ENCODE assay signal across 8 cellular contexts in the genomic region with DNA sequence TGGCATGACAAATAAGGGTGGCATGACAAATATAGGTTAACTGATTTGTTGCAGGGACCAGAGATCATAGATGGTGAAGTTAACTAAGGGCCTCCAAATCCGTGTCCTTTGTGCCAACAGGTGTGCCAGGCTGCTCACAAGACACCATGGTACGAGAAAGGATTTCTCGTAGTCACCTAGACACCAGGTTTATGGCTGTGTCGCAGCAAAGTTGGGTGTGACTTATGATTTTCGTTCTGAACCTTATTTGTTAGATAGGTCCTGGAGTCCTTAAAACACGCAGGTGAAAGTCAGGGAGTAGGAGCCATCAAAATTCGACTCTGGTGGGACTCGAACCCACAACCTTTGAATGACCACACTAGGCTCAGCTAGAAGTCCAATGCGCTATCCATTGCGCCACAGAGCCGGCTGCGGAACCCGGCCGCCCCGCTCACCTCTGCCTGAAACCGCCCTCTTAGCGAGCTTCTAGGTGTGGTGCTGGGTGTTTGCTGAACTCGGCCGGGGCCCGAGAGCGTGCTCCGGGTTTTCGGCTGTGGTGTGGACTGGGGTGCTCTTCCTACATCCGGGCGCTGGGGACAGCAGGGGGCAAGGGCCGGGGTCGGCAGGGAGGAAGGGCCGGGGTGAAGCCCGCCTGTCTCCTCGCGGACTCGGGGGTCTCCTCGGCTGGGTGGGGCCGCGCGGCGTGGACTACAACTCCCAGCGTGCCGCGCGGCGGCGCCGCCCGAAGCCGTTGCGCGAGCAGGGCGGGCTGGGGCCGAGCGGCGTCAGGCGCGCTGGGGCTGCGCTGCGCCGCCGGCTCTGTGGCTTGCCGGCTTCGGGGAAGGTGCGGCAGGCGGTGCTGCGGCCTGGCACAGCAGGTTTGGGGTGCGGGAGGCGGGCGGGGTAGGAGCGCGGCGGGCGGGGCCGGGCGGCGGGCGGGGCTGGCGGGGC. TPM values are rescaled to one million over a fixed set of nuclear protein-coding genes. Genes with fewer than 3 reads are reported as not detected.
DNase-seq lines count a peak whose midpoint lies in the region; ATAC-seq and TF ChIP-seq lines count a peak whose summit lies in the region.

TSS of gene SLC27A4 (plus strand) at position 767 of the 930 bp plus-strand sequence. CDS start 2,606 bp downstream, outside the sequence.

- no peaks in the 10 kb centered on the region for H3K4me1 ChIP-seq in RWPE2 (ENCODE audit: insufficient read depth, poor library complexity, severe bottlenecking)

- no peaks in the 10 kb centered on the region for H3K27me3 ChIP-seq in RWPE2 (ENCODE audit: insufficient read depth, poor library complexity, severe bottlenecking)

- no peaks in the 10 kb centered on the region for H3K9me3 Mint-ChIP-seq in IgD-negative memory B cell
- H3K9me3 Mint-ChIP-seq in nephron = no peaks in the 10 kb centered on the region
- H3K9me3 Mint-ChIP-seq in stimulated activated naive CD8-positive, alpha-beta T cell treated with anti-CD3 and anti-CD28 coated beads, Interleukin-15, amount 100 ng/mL, for 72 hours = no peaks in the 10 kb centered on the region

- no peaks in the 10 kb centered on the region for H3K9me3 ChIP-seq in RWPE2 (ENCODE audit: severe bottlenecking)

- TF ChIP-seq CTCF in RWPE2 (IDR thresholded peaks at IDR 0.05; ENCODE audit: poor library complexity, severe bottlenecking) (no peak), fibroblast of the aortic adventitia (IDR thresholded peaks at IDR 0.05; ENCODE audit: insufficient read depth, low read length) (no peak), nephron (IDR thresholded peaks at IDR 0.05; ENCODE audit: unreplicated experiment in 3 of 3) (no peak)

- H3K4me1 Mint-ChIP-seq in IgD-negative memory B cell (peaks cover 4 to 9% (median 8%) of the 10 kb centered on the region in 3 donors), nephron (peaks cover 6% of the 10 kb centered on the region)
- peaks cover 15% of the 10 kb centered on the region for H3K4me1 Mint-ChIP-seq in stimulated activated naive CD8-positive, alpha-beta T cell treated with anti-CD3 and anti-CD28 coated beads, Interleukin-15, amount 100 ng/mL, for 72 hours

- peaks cover 18% of the 10 kb centered on the region for H3K36me3 ChIP-seq in RWPE2 (ENCODE audit: low read depth)

- H3K4me3 ChIP-seq in RWPE2 (ENCODE audit: severe bottlenecking) (peak within 1 kb of the TSS; percentile 65), fibroblast of the aortic adventitia (ENCODE audit: low read depth, low read length) (peak within 1 kb of the TSS; percentile 80)

- peaks cover 3% of the 10 kb centered on the region for H3K36me3 Mint-ChIP-seq in IgD-negative memory B cell
- peaks cover 13% of the 10 kb centered on the region for H3K36me3 Mint-ChIP-seq in nephron (ENCODE audit: low read depth)

- H3K27ac Mint-ChIP-seq in IgD-negative memory B cell (peak within 1 kb of the TSS; percentile 83 to 93 (median 92)), nephron (peak within 1 kb of the TSS; percentile 60 to 86 (median 72))
- peak within 1 kb of the TSS; percentile 80 to 97 for H3K27ac Mint-ChIP-seq in stimulated activated naive CD8-positive, alpha-beta T cell treated with anti-CD3 and anti-CD28 coated beads, Interleukin-15, amount 100 ng/mL, for 72 hours

- DNase-seq in D341Med (ENCODE audit: low spot score) (peak; percentile 96), RWPE2 (ENCODE audit: low spot score) (peak; percentile 88), fibroblast of the aortic adventitia (ENCODE audit: low read depth) (peak; percentile 60)
- peak; percentile 72 for DNase-seq in activated T-helper 9 cell treated with anti-CD3 and anti-CD28 coated beads, Interleukin-2, amount 50 U/mL, for 16 hours (ENCODE audit: low read depth)
- DNase-seq in stimulated activated naive CD8-positive, alpha-beta T cell treated with anti-CD3 and anti-CD28 coated beads, Interleukin-15, amount 100 ng/mL, for 72 hours = peak; percentile 81 to 83

- H3K4me3 Mint-ChIP-seq in IgD-negative memory B cell = peak within 1 kb of the TSS; percentile 91 to 98 (median 94)
- peak within 1 kb of the TSS; percentile 95 to 97 (median 95) for H3K4me3 Mint-ChIP-seq in nephron
- peak within 1 kb of the TSS; percentile 86 to 99 for H3K4me3 Mint-ChIP-seq in stimulated activated naive CD8-positive, alpha-beta T cell treated with anti-CD3 and anti-CD28 coated beads, Interleukin-15, amount 100 ng/mL, for 72 hours

- ATAC-seq in GM21423 (IDR thresholded peaks at IDR 0.05; ENCODE audit: unreplicated experiment) (peak; percentile 79), RWPE2 (ENCODE audit: low read depth) (peak; percentile 88)
- ATAC-seq in stimulated activated naive CD8-positive, alpha-beta T cell treated with anti-CD3 and anti-CD28 coated beads, Interleukin-15, amount 100 ng/mL, for 72 hours = peak; percentile 93

- peak within 1 kb of the TSS; percentile 55 for H3K27ac ChIP-seq in RWPE2 (ENCODE audit: poor library complexity, severe bottlenecking)

- H3K27me3 Mint-ChIP-seq in IgD-negative memory B cell = no peaks in the 10 kb centered on the region
- no peaks in the 10 kb centered on the region for H3K27me3 Mint-ChIP-seq in nephron (ENCODE audit: low read depth)
- H3K27me3 Mint-ChIP-seq in stimulated activated naive CD8-positive, alpha-beta T cell treated with anti-CD3 and anti-CD28 coated beads, Interleukin-15, amount 100 ng/mL, for 72 hours = no peaks in the 10 kb centered on the region

RNA-seq across cellular contexts. Expression of gene SLC27A4, which starts in this region (rescaled TPM):
- polyA plus RNA-seq in IgD-negative memory B cell = 6.9 TPM
- total RNA-seq in fibroblast of the aortic adventitia (ENCODE audit: low replicate concordance) = 23.5 and 27.9 TPM in 2 replicates

Comparison
In these comparisons a context has a peak if more than half of its experiments do, and no peak if none do; other contexts are left out.
1. Peak in every context shown above with its lines: DNase-seq, ATAC-seq, H3K4me3 ChIP-seq and H3K27ac ChIP-seq.